ENCODE assay signal across 11 cellular contexts in genomic region chr15:65067334-65067644, GRCh38. TPM values are rescaled to one million over a fixed set of nuclear protein-coding genes. Genes with fewer than 3 reads are reported as not detected.
DNase-seq lines count a peak whose midpoint lies in the region; ATAC-seq and TF ChIP-seq lines count a peak whose summit lies in the region.
"Had no signal": no experiment of that assay in that cellular context is flagged by ENCODE, and none has a peak within 500 bp of the region (broad histone marks: within the 10 kb centered on the region; RNA-seq: fewer than 3 reads in every experiment).

No MANE protein-coding gene starts in this region.

- H3K4ac ChIP-seq in IMR-90 (ENCODE audit: low read depth, low read length) (peak overlapping the region; percentile 44; the same call in 1 of the 2 replicates), mesenchymal stem cell (ENCODE audit: low read depth in 1 of 2, low read length in 2 of 2) (peak overlapping the region in 1 of 2 experiments; percentile 81)

- H2BK5ac ChIP-seq in IMR-90 (ENCODE audit: low read depth, low read length, poor library complexity, severe bottlenecking): no peak overlapping the region
- no peak overlapping the region for H2BK5ac ChIP-seq in mesenchymal stem cell (ENCODE audit: low read depth, low read length, poor library complexity, severe bottlenecking)

- H3K14ac ChIP-seq in IMR-90 (replicated peaks; ENCODE audit: low read depth, low read length) (no peak overlapping the region), mesenchymal stem cell (ENCODE audit: low read length in 2 of 2) (peak overlapping the region in 1 of 2 experiments; percentile 45)

- H3K27ac Mint-ChIP-seq in activated T-helper 17 cell treated with anti-CD3 and anti-CD28 coated beads, Interleukin-2, amount 50 U/mL, for 72 hours: no peak overlapping the region

- TF ChIP-seq CTCF in IMR-90 (conservative IDR thresholded peaks at IDR 0.05; ENCODE audit: low read depth, low read length) (no peak), coronary artery (IDR thresholded peaks at IDR 0.05) (no peak)

- H3K4me1 Mint-ChIP-seq in activated T-helper 17 cell treated with anti-CD3 and anti-CD28 coated beads, Interleukin-2, amount 50 U/mL, for 72 hours: peaks cover 5% of the 10 kb centered on the region

- H3K9me3 Mint-ChIP-seq in activated T-helper 17 cell treated with anti-CD3 and anti-CD28 coated beads, Interleukin-2, amount 50 U/mL, for 72 hours: no peaks in the 10 kb centered on the region

- H3K9ac ChIP-seq in IMR-90 (ENCODE audit: low read depth, low read length): no peak overlapping the region; the same call in 1 of the 2 replicates
- peak overlapping the region; percentile 57 for H3K9ac ChIP-seq in mesenchymal stem cell (ENCODE audit: low read length)

- H3K23ac ChIP-seq in IMR-90 (ENCODE audit: low read depth, low read length): no peak overlapping the region
- H3K23ac ChIP-seq in mesenchymal stem cell (ENCODE audit: low read length in 2 of 2): peak overlapping the region in 1 of 2 experiments; percentile 80

- H4K20me1 ChIP-seq in IMR-90 (ENCODE audit: insufficient read depth, low read length): peaks cover 9% of the 10 kb centered on the region

- H3K4me2 ChIP-seq in IMR-90 (ENCODE audit: low read depth, low read length) (no peak overlapping the region; the same call in 1 of the 2 replicates), mesenchymal stem cell (ENCODE audit: low read length, poor library complexity, severe bottlenecking) (peak overlapping the region; percentile 54)

- BruUV-seq in IMR-90 (replicated peaks; lab: Mats Ljungman, UMichigan): no TSS peak

- dilution Hi-C loops in IMR-90 (cut with HindIII; ENCODE audit: low sequenced_read_pairs, unreplicated experiment): no loop called here

- H3K9me1 ChIP-seq in IMR-90 (ENCODE audit: insufficient read depth, low read length): peaks cover 32% of the 10 kb centered on the region

- H2BK15ac ChIP-seq in IMR-90 (ENCODE audit: low read depth, low read length) (no peak overlapping the region), mesenchymal stem cell (ENCODE audit: low read depth, poor library complexity, severe bottlenecking) (peak overlapping the region; percentile 44)

- H2AK5ac ChIP-seq in IMR-90 (ENCODE audit: low read depth, low read length): peak overlapping the region; percentile 47
- H2AK5ac ChIP-seq in mesenchymal stem cell (ENCODE audit: low read length, severe bottlenecking): no peak overlapping the region

- DNase-seq in IMR-90 (no peak), coronary artery (ENCODE audit: low spot score) (no peak), mesenchymal stem cell (no peak), substantia nigra (lab: John Stamatoyannopoulos, UW) (no peak), LoVo (ENCODE audit: low spot score) (no peak), hepatic stellate cell (ENCODE audit: low spot score) (no peak)

- peaks cover 6% of the 10 kb centered on the region for H3K36me3 Mint-ChIP-seq in activated T-helper 17 cell treated with anti-CD3 and anti-CD28 coated beads, Interleukin-2, amount 50 U/mL, for 72 hours (ENCODE audit: low read depth)

- H2AK9ac ChIP-seq in IMR-90 (replicated peaks; ENCODE audit: low read depth, low read length, poor library complexity): no peak overlapping the region

- H3K27me3 Mint-ChIP-seq in activated T-helper 17 cell treated with anti-CD3 and anti-CD28 coated beads, Interleukin-2, amount 50 U/mL, for 72 hours: peaks cover 28% of the 10 kb centered on the region

- TF ChIP-seq POLR2A in IMR-90 (IDR thresholded peaks at IDR 0.05; ENCODE audit: low read depth, low read length): no peak

- H3K4me3 ChIP-seq in IMR-90 (ENCODE audit: insufficient read depth, low read depth, low read length) (no peak overlapping the region; the same call in 1 of the 2 replicates), coronary artery (peak overlapping the region; percentile 87), mesenchymal stem cell (ENCODE audit: insufficient read depth in 1 of 2, low read depth in 1 of 2, low read length in 2 of 2) (peak overlapping the region in 1 of 2 experiments; percentile 72)

- H3K9me3 ChIP-seq in IMR-90 (ENCODE audit: control insufficient read depth, insufficient read depth, low read length) (no peaks in the 10 kb centered on the region), mesenchymal stem cell (ENCODE audit: control insufficient read depth, low read length) (no peaks in the 10 kb centered on the region)

- 0 out of 2 replicates have a peak overlapping the region, but pooled peaks have one; percentile 16 for H2BK20ac ChIP-seq in IMR-90 (ENCODE audit: low read depth, low read length)

- H4K91ac ChIP-seq in IMR-90 (ENCODE audit: insufficient read depth, low read depth, low read length) (0 out of 2 replicates have a peak overlapping the region, but pooled peaks have one; percentile 3), mesenchymal stem cell (ENCODE audit: low read length) (peak overlapping the region; percentile 61)

- POLR2A ChIA-PET in IMR-90 (lab: Charles Lee; ENCODE audit: unreplicated experiment): no interaction called here

- H4K8ac ChIP-seq in IMR-90 (ENCODE audit: low read depth in 2 of 2, low read length in 2 of 2): no peak overlapping the region; a peak in 1 of 4 replicates
- peak overlapping the region; percentile 97 for H4K8ac ChIP-seq in mesenchymal stem cell (ENCODE audit: low read length)

- H2BK120ac ChIP-seq in IMR-90 (ENCODE audit: low read depth, low read length): peak overlapping the region; percentile 21
- peak overlapping the region; percentile 96 for H2BK120ac ChIP-seq in mesenchymal stem cell (ENCODE audit: low read depth, low read length)

- H4K5ac ChIP-seq in IMR-90 (ENCODE audit: low read depth, low read length): no peak overlapping the region; the same call in 1 of the 2 replicates

- intact Hi-C loops in IMR-90 (cut with micrococcal nuclease): no loop called here

- H3K27me3 ChIP-seq in IMR-90 (ENCODE audit: control insufficient read depth, insufficient read depth, low read length) (peaks cover 19% of the 10 kb centered on the region), mesenchymal stem cell (ENCODE audit: control insufficient read depth in 1 of 2, insufficient read depth in 1 of 2, low read length in 2 of 2) (peaks cover 48 to 77% of the 10 kb centered on the region in 2 experiments)

- TF ChIP-seq RAD21 in IMR-90 (IDR thresholded peaks at IDR 0.05; ENCODE audit: low read length): no peak

- H3K4me3 Mint-ChIP-seq in activated T-helper 17 cell treated with anti-CD3 and anti-CD28 coated beads, Interleukin-2, amount 50 U/mL, for 72 hours: no peak overlapping the region

- H3K36me3 ChIP-seq in IMR-90 (ENCODE audit: control insufficient read depth, insufficient read depth, low read length): no peaks in the 10 kb centered on the region
- H3K36me3 ChIP-seq in mesenchymal stem cell (ENCODE audit: control insufficient read depth in 1 of 2, insufficient read depth in 2 of 2, low read depth in 1 of 2, low read length in 2 of 2): no peaks in the 10 kb centered on the region

- 39% methylated on average over 4 of the region's 7 CpGs; no CpG with 5 or more reads in 1 of the 2 experiments for WGBS in IMR-90 (ENCODE audit: extremely low coverage in 2 of 2, insufficient read length in 1 of 2), 2 experiments
- 18% methylated on average over 7 of the region's 7 CpGs for WGBS in mesenchymal stem cell

- CTCF ChIA-PET in IMR-90 (lab: Yijun Ruan, JAX): no interaction called here

- ATAC-seq in IMR-90 (ENCODE audit: low read depth): no peak
- no peak for ATAC-seq in HG03469 (IDR thresholded peaks at IDR 0.05; ENCODE audit: unreplicated experiment)
- no peak for ATAC-seq in activated T-helper 17 cell treated with anti-CD3 and anti-CD28 coated beads, Interleukin-2, amount 50 U/mL, for 72 hours (replicated peaks)

- H3K56ac ChIP-seq in IMR-90 (ENCODE audit: extremely low read depth, insufficient read depth, low read length): no peak overlapping the region

- H3K27ac ChIP-seq in IMR-90 (ENCODE audit: insufficient read depth, low read length): no peak overlapping the region
- H3K27ac ChIP-seq in coronary artery: peak overlapping the region; percentile 98 to 100
- H3K27ac ChIP-seq in mesenchymal stem cell (ENCODE audit: low read length, poor library complexity, severe bottlenecking): no peak overlapping the region
- H3K27ac ChIP-seq in substantia nigra (ENCODE audit: low read depth, low read length, poor library complexity, severe bottlenecking): peak overlapping the region; percentile 55

- H2BK12ac ChIP-seq in mesenchymal stem cell (ENCODE audit: low read length in 2 of 2): peak overlapping the region; percentile 70 to 91

- H3K4me1 ChIP-seq in IMR-90 (ENCODE audit: control insufficient read depth, insufficient read depth, low read length) (peaks cover 41% of the 10 kb centered on the region), mesenchymal stem cell (ENCODE audit: control insufficient read depth, insufficient read depth, low read depth, low read length) (peaks cover 10% of the 10 kb centered on the region)

- H3K79me1 ChIP-seq in IMR-90 (ENCODE audit: low read depth in 1 of 2, low read length in 2 of 2) (no peaks in the 10 kb centered on the region), mesenchymal stem cell (replicated peaks; ENCODE audit: low read length, poor library complexity, severe bottlenecking) (no peaks in the 10 kb centered on the region)

- H3K18ac ChIP-seq in IMR-90 (ENCODE audit: low read depth, low read length): no peak overlapping the region; the same call in 1 of the 2 replicates
- H3K18ac ChIP-seq in mesenchymal stem cell (ENCODE audit: low read depth in 1 of 2, low read length in 2 of 2): peak overlapping the region; percentile 75 to 85

- H2AFZ ChIP-seq in IMR-90 (replicated peaks; ENCODE audit: low read length, poor library complexity): no peak overlapping the region
- peak overlapping the region; percentile 18 for H2AFZ ChIP-seq in mesenchymal stem cell (ENCODE audit: low read depth, low read length)

- in situ Hi-C loops in IMR-90 (cut with MboI; ENCODE audit: low sequenced_read_pairs): no loop called here

RNA-seq across cellular contexts. Expression of gene RASL12, which starts 0.5 kb away (rescaled TPM):
- under 0.01 and 0.18 TPM in 2 replicates for total RNA-seq in IMR-90 (2012; rRNA removed)
- 0.19 and 0.22 TPM in 2 replicates for polyA plus RNA-seq in IMR-90 (2012; rRNA removed)
- polyA plus RNA-seq in IMR-90 (2012; cell fraction: cytosol; rRNA removed): 0.27 and 0.75 TPM in 2 replicates
- 0.26 and 0.50 TPM in 2 replicates for polyA plus RNA-seq in IMR-90 (2012; cell fraction: nucleus; rRNA removed; ENCODE audit: low replicate concordance)
- polyA plus RNA-seq in mesenchymal stem cell (2013, experiment 1 of 2): 3.3 TPM
- polyA plus RNA-seq in mesenchymal stem cell (2013, experiment 2 of 2): 2.9 TPM
- total RNA-seq in activated T-helper 17 cell treated with anti-CD3 and anti-CD28 coated beads, Interleukin-2, amount 50 U/mL, for 72 hours: not detected
- total RNA-seq: T-helper 2 cell treated with Interferon-gamma antibody and Interleukin-4, amounts not matched to agents 100 ng/mL and 5 ng/mL, for 36 hours had no signal

RNA-seq across cellular contexts. Expression of gene KBTBD13, which starts 9.3 kb away (rescaled TPM):
- total RNA-seq in IMR-90 (2012; rRNA removed): not detected in 2 replicates
- polyA plus RNA-seq in IMR-90 (2012; rRNA removed): not detected in 2 replicates
- polyA plus RNA-seq in IMR-90 (2012; cell fraction: cytosol; rRNA removed): not detected in 2 replicates
- not detected in 2 replicates for polyA plus RNA-seq in IMR-90 (2012; cell fraction: nucleus; rRNA removed; ENCODE audit: low replicate concordance)
- polyA plus RNA-seq in mesenchymal stem cell (2013, experiment 1 of 2): 0.01 TPM
- 0.01 TPM for polyA plus RNA-seq in mesenchymal stem cell (2013, experiment 2 of 2)
- not detected for total RNA-seq in activated T-helper 17 cell treated with anti-CD3 and anti-CD28 coated beads, Interleukin-2, amount 50 U/mL, for 72 hours
- total RNA-seq: NCI-H460; T-helper 2 cell treated with Interferon-gamma antibody and Interleukin-4, amounts not matched to agents 100 ng/mL and 5 ng/mL, for 36 hours had no signal

RNA-seq across cellular contexts. Expression of gene SLC51B, which starts 22.1 kb away (rescaled TPM):
- total RNA-seq in IMR-90 (2012; rRNA removed): not detected in 2 replicates
- polyA plus RNA-seq in IMR-90 (2012; rRNA removed): 0.16 TPM in 1 of 2 replicates, not detected in the other
- polyA plus RNA-seq in IMR-90 (2012; cell fraction: cytosol; rRNA removed): 0.09 TPM in 1 of 2 replicates, not detected in the other
- not detected in 2 replicates for polyA plus RNA-seq in IMR-90 (2012; cell fraction: nucleus; rRNA removed; ENCODE audit: low replicate concordance)
- 0.91 TPM for polyA plus RNA-seq in mesenchymal stem cell (2013, experiment 1 of 2)
- 1.2 TPM for polyA plus RNA-seq in mesenchymal stem cell (2013, experiment 2 of 2)
- not detected for total RNA-seq in activated T-helper 17 cell treated with anti-CD3 and anti-CD28 coated beads, Interleukin-2, amount 50 U/mL, for 72 hours
- total RNA-seq: myocyte; T-helper 2 cell treated with Interferon-gamma antibody and Interleukin-4, amounts not matched to agents 100 ng/mL and 5 ng/mL, for 36 hours had no signal

RNA-seq across cellular contexts. Expression of gene MTFMT, which starts 37.9 kb away (rescaled TPM):
- 19.4 and 21.3 TPM in 2 replicates for total RNA-seq in IMR-90 (2012; rRNA removed)
- 7.3 and 8.9 TPM in 2 replicates for polyA plus RNA-seq in IMR-90 (2012; rRNA removed)
- 7.2 and 8.9 TPM in 2 replicates for polyA plus RNA-seq in IMR-90 (2012; cell fraction: cytosol; rRNA removed)
- polyA plus RNA-seq in IMR-90 (2012; cell fraction: nucleus; rRNA removed; ENCODE audit: low replicate concordance): 4.7 and 5.9 TPM in 2 replicates
- polyA plus RNA-seq in mesenchymal stem cell (2013, experiment 1 of 2): 10.6 TPM
- polyA plus RNA-seq in mesenchymal stem cell (2013, experiment 2 of 2): 10.0 TPM
- total RNA-seq in activated T-helper 17 cell treated with anti-CD3 and anti-CD28 coated beads, Interleukin-2, amount 50 U/mL, for 72 hours: 10 to 100 TPM; 11.6 to 17.1 TPM

RNA-seq across cellular contexts. Expression of gene UBAP1L, which starts 47.7 kb away (rescaled TPM):
- total RNA-seq in IMR-90 (2012; rRNA removed): 0.28 and 0.36 TPM in 2 replicates
- polyA plus RNA-seq in IMR-90 (2012; rRNA removed): 1.1 TPM in 2 replicates
- polyA plus RNA-seq in IMR-90 (2012; cell fraction: cytosol; rRNA removed): 0.19 and 0.24 TPM in 2 replicates
- polyA plus RNA-seq in IMR-90 (2012; cell fraction: nucleus; rRNA removed; ENCODE audit: low replicate concordance): 13.5 and 14.9 TPM in 2 replicates
- 0.64 TPM for polyA plus RNA-seq in mesenchymal stem cell (2013, experiment 1 of 2)
- polyA plus RNA-seq in mesenchymal stem cell (2013, experiment 2 of 2): 0.53 TPM
- total RNA-seq in activated T-helper 17 cell treated with anti-CD3 and anti-CD28 coated beads, Interleukin-2, amount 50 U/mL, for 72 hours: 1 to 10 TPM; 5.2 to 6.1 TPM

Comparison
In these comparisons a context has a peak if more than half of its experiments do, and no peak if none do; other contexts are left out.
1. H3K27ac ChIP-seq: peak in coronary artery (2 of 2) and substantia nigra (single experiment); none in IMR-90 (single experiment) and mesenchymal stem cell (single experiment).